8 cellular contexts compared by ENCODE assay signal in genomic region chr10:122461729-122462532, GRCh38. TPM values are rescaled to one million over a fixed set of nuclear protein-coding genes. Genes with fewer than 3 reads are reported as not detected.
A peak's percentile ranks its signal among the peaks of the same experiment; 100 is the strongest.
DNase-seq lines count a peak whose midpoint lies in the region; ATAC-seq and TF ChIP-seq lines count a peak whose summit lies in the region.

No MANE protein-coding gene starts in this region.

- H3K79me2 ChIP-seq in neural progenitor cell (ENCODE audit: low read depth) = no peaks in the 10 kb centered on the region

- H3K9ac ChIP-seq in neural progenitor cell = no peak overlapping the region

- peak overlapping the region; percentile 97 for H3K4me2 ChIP-seq in neural progenitor cell

- DNase-seq in COR-L47 (lab: John Stamatoyannopoulos, UW) (peak; percentile 18), T-cell (peak in 2 of 34 experiments; percentile 6 to 21), fibroblast of mammary gland (ENCODE audit: low read depth) (no peak), neural progenitor cell (ENCODE audit: low spot score) (peak; percentile 66), NCI-H2029 treated with DMSO at 0.1 percent for 48 hours (lab: John Stamatoyannopoulos, UW) (no peak), A172 (ENCODE audit: low spot score) (no peak)

- TF ChIP-seq CTCF in fibroblast of mammary gland (conservative IDR thresholded peaks at IDR 0.05; ENCODE audit: control insufficient read depth, insufficient read depth, low read depth, low read length) (no peak), neural progenitor cell (IDR thresholded peaks at IDR 0.05) (no peak)

- POLR2A ChIA-PET in T-cell (lab: Charles Lee) = no interaction called here

- H3K4me1 Mint-ChIP-seq in T-cell (peaks cover 14 to 22% (median 19%) of the 10 kb centered on the region in 3 donors), neural progenitor cell (peaks cover 29% of the 10 kb centered on the region)

- H3K4me3 ChIP-seq in fibroblast of mammary gland (ENCODE audit: control insufficient read depth, low read depth, low read length) = peak overlapping the region; percentile 94
- H3K4me3 ChIP-seq in neural progenitor cell = peak overlapping the region; percentile 62

- H3K4me1 ChIP-seq in neural progenitor cell = peaks cover 15% of the 10 kb centered on the region

- peaks cover 8% of the 10 kb centered on the region for H3F3A ChIP-seq in neural progenitor cell (ENCODE audit: low read depth)

- H4K20me1 ChIP-seq in neural progenitor cell (ENCODE audit: low read depth) = peaks cover 11% of the 10 kb centered on the region

- H3K9me3 Mint-ChIP-seq in T-cell (no peaks in the 10 kb centered on the region), neural progenitor cell (no peaks in the 10 kb centered on the region)

- no peaks in the 10 kb centered on the region for H3K9me3 ChIP-seq in neural progenitor cell (ENCODE audit: low read depth)

- H3K4me3 Mint-ChIP-seq in T-cell = peak overlapping the region; percentile 79 to 81 (median 81)
- H3K4me3 Mint-ChIP-seq in neural progenitor cell = peak overlapping the region; percentile 89

- no peaks in the 10 kb centered on the region for H3K36me3 ChIP-seq in neural progenitor cell

- peak; percentile 16 to 45 (median 36) for ATAC-seq in T-cell (replicated peaks in 1 of 4)
- ATAC-seq in HG03139 (IDR thresholded peaks at IDR 0.05; ENCODE audit: unreplicated experiment) = no peak
- no peak for ATAC-seq in GM21825 (IDR thresholded peaks at IDR 0.05; ENCODE audit: unreplicated experiment)

- peaks cover 92% of the 10 kb centered on the region for H3K27me3 ChIP-seq in neural progenitor cell

- H2AFZ ChIP-seq in neural progenitor cell (replicated peaks) = peak overlapping the region; percentile 59

- no peak overlapping the region for H3K27ac ChIP-seq in neural progenitor cell

- H3K27me3 Mint-ChIP-seq in T-cell (peaks cover 53 to 65% of the 10 kb centered on the region in 2 donors), neural progenitor cell (ENCODE audit: insufficient read depth, low read depth) (peaks cover 37% of the 10 kb centered on the region)

- H3K27ac Mint-ChIP-seq in T-cell (no peak overlapping the region), neural progenitor cell (no peak overlapping the region)

- no peaks in the 10 kb centered on the region for H3K36me3 Mint-ChIP-seq in T-cell
- H3K36me3 Mint-ChIP-seq in neural progenitor cell = peaks cover 4% of the 10 kb centered on the region

- CTCF ChIA-PET in T-cell (lab: Charles Lee) = interaction anchor here (0.6 to 0.7 kb wide), 2 partner anchors 71 to 96 kb away, joined by 3 to 5 read pairs; no protein-coding TSS in a partner anchor

RNA-seq across cellular contexts. Expression of gene HTRA1, which starts 0.6 kb away (rescaled TPM):
- total RNA-seq in T-cell (under 1 TPM in 3 of 5 donors, not detected in 2; 0.51 to 0.56 (median 0.55) TPM), neural progenitor cell (ENCODE audit: low replicate concordance) (12.2 and 17.0 TPM in 2 replicates)
- total RNA-seq in A172 (2014; rRNA removed; shearing (Covaris generic)) = 11.8 and 22.1 TPM in 2 replicates

RNA-seq across cellular contexts. Expression of gene ARMS2, which starts 7.5 kb away (rescaled TPM):
- total RNA-seq in T-cell = not detected
- not detected in 2 replicates for total RNA-seq in neural progenitor cell (ENCODE audit: low replicate concordance)
- not detected in 2 replicates for total RNA-seq in A172 (2014; rRNA removed; shearing (Covaris generic))

Comparison
In these comparisons a context has a peak if more than half of its experiments do, and no peak if none do; other contexts are left out.
1. DNase-seq: peak in COR-L47 (single experiment) and neural progenitor cell (single experiment); none in fibroblast of mammary gland (single experiment), NCI-H2029 treated with DMSO at 0.1 percent for 48 hours (single experiment) and A172 (single experiment).
2. ATAC-seq: peak in T-cell (4 of 4); none in HG03139 (single experiment) and GM21825 (single experiment).